8 cellular contexts compared by ENCODE assay signal in the genomic region with DNA sequence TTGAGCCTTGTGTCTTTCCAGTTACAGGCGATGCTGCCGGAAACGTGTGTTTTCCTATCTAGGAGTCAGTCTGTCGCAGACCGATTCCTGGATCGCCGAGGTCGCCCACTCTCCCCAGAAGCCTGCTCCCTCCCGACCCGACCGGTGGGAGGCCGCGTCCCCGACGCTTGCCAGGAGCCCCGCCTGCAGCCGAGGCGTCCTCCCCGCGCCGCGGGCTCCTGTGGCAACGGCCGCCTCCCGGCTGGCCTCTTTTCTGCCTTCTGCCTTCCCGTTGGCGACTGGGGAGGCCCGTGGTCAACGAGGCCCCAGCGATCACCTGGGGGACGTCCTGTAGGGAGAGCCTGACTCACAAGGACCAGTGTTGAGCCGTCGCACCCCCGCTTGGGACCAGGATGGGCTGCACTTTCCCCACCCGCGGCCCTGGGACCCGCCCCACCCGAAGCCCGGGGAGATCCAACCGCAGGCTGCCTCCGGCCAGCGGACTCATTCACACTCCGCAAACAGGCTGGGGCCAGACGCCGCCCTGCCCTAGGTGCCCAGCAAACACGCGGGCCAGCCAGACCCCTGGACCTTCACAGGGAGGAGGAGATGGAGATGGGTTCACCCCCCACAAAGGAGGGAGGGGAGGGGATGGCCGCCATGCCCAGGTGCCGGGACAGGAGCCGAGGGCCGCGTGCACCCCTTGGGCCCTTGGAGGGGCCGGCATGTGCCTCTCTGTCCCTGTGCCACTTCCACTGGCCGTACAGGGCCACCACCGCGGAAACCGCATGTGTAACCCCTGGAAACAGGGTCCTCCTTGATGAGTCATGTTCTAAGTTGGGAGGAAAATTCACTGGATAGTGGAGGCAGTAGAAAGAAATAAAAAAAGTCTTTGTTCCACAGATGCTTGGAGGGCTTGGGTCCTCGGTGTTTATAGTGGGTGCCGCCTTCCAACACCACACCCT. TPM values are rescaled to one million over a fixed set of nuclear protein-coding genes. Genes with fewer than 3 reads are reported as not detected.
A peak's percentile ranks its signal among the peaks of the same experiment; 100 is the strongest.
DNase-seq lines count a peak whose midpoint lies in the region; ATAC-seq and TF ChIP-seq lines count a peak whose summit lies in the region.

No MANE protein-coding gene starts in this region.

- DNase-seq in G401 (ENCODE audit: low spot score) (peak; percentile 44), adrenal gland (peak in 4 of 7 donors; percentile 32 to 70 (median 50)), right atrium auricular region (ENCODE audit: low spot score) (peak; percentile 83), progenitor cell of endocrine pancreas (ENCODE audit: low spot score, unreplicated experiment) (no peak), NAMALWA (ENCODE audit: low spot score) (no peak), RKO (ENCODE audit: low spot score) (no peak)

- no peaks in the 10 kb centered on the region for H3K36me3 Mint-ChIP-seq in progenitor cell of endocrine pancreas (ENCODE audit: insufficient read depth)

- no peak overlapping the region for H3K27ac Mint-ChIP-seq in progenitor cell of endocrine pancreas

- H3K9ac ChIP-seq in HUES64 (ENCODE audit: low read depth, low read length), result peak overlapping the region; percentile 58

- no peaks in the 10 kb centered on the region for H3K9me3 Mint-ChIP-seq in progenitor cell of endocrine pancreas (ENCODE audit: low read depth)

- H3K4me1 ChIP-seq in HUES64 (ENCODE audit: insufficient read depth, low read length), result peaks cover 12% of the 10 kb centered on the region; the same call in 1 of the 2 replicates
- H3K4me1 ChIP-seq in adrenal gland (replicated peaks in 1 of 2), result peaks cover 13 to 33% of the 10 kb centered on the region in 2 donors
- H3K4me1 ChIP-seq in right atrium auricular region, result peaks cover 0 to 75% of the 10 kb centered on the region in 2 donors

- H3K27me3 ChIP-seq in HUES64 (ENCODE audit: insufficient read depth, low read length) (peaks cover 51% of the 10 kb centered on the region), adrenal gland (no peaks in the 10 kb centered on the region), right atrium auricular region (no peaks in the 10 kb centered on the region)

- peak overlapping the region; percentile 59 for H3K4me3 ChIP-seq in HUES64 (ENCODE audit: low read length)
- peak overlapping the region; percentile 1 to 63 (median 36) for H3K4me3 ChIP-seq in adrenal gland
- H3K4me3 ChIP-seq in right atrium auricular region, result peak overlapping the region; percentile 48 to 54

- 3% methylated on average over 59 of the region's 59 CpGs for WGBS in HUES64
- WGBS in adrenal gland, 4 donors, result 4 to 39% (median 9%) methylated on average over 8 to 59 of the region's 59 CpGs

- peak overlapping the region; percentile 56 for H3K4me3 Mint-ChIP-seq in progenitor cell of endocrine pancreas (ENCODE audit: low read depth)

- intact Hi-C loops in adrenal gland (cut with DNase I), result loop anchor here in 1 of 2 donors (10.0 kb wide), 1 partner anchor 120 kb away; a partner anchor contains a TSS

- in situ Hi-C loops in G401 (cut with HindIII; ENCODE audit: low sequenced_read_pairs), result no loop called here

- no peak for ATAC-seq in HG03139 (IDR thresholded peaks at IDR 0.05; ENCODE audit: unreplicated experiment)

- H3K4me1 Mint-ChIP-seq in progenitor cell of endocrine pancreas (ENCODE audit: low read depth), result peaks cover 7% of the 10 kb centered on the region

- TF ChIP-seq POLR2A in adrenal gland (IDR thresholded peaks at IDR 0.05), result no peak

- TF ChIP-seq CTCF in adrenal gland (IDR thresholded peaks at IDR 0.05) (no peak), right atrium auricular region (IDR thresholded peaks at IDR 0.05) (no peak), progenitor cell of endocrine pancreas (IDR thresholded peaks at IDR 0.05; ENCODE audit: unreplicated experiment) (no peak)

- H3K9me3 ChIP-seq in HUES64 (ENCODE audit: insufficient read depth, low read depth, low read length), result no peaks in the 10 kb centered on the region
- no peaks in the 10 kb centered on the region for H3K9me3 ChIP-seq in adrenal gland (replicated peaks in 1 of 3)
- H3K9me3 ChIP-seq in right atrium auricular region, result no peaks in the 10 kb centered on the region

- H3K27ac ChIP-seq in HUES64 (ENCODE audit: low read depth, low read length), result peak overlapping the region; percentile 63; the same call in 1 of the 2 replicates
- H3K27ac ChIP-seq in adrenal gland, result peak overlapping the region in 4 of 5 donors; percentile 51 to 93 (median 85)
- peak overlapping the region; percentile 86 to 96 for H3K27ac ChIP-seq in right atrium auricular region

- no peaks in the 10 kb centered on the region for H3K36me3 ChIP-seq in HUES64 (ENCODE audit: insufficient read depth, low read length)
- no peaks in the 10 kb centered on the region for H3K36me3 ChIP-seq in adrenal gland (replicated peaks in 1 of 2)
- H3K36me3 ChIP-seq in right atrium auricular region, result no peaks in the 10 kb centered on the region

- peaks cover 41% of the 10 kb centered on the region for H3K27me3 Mint-ChIP-seq in progenitor cell of endocrine pancreas

RNA-seq across cellular contexts. Expression of a gene that starts 7.2 kb away (rescaled TPM):
- 83.0 and 85.1 TPM in 2 replicates for total RNA-seq in G401 (2014; rRNA removed; shearing (Covaris generic))
- polyA plus RNA-seq in HUES64 (2013, experiment 1 of 2), result 98.9 TPM
- 95.3 TPM for polyA plus RNA-seq in HUES64 (2013, experiment 2 of 2)
- total RNA-seq in adrenal gland (100 to 1,000 TPM in 7 of 8 donors, 10 to 100 TPM in 1; 70.4 to 362 (median 151) TPM), right atrium auricular region (100 to 1,000 TPM; 201 to 278 TPM), progenitor cell of endocrine pancreas (135 and 137 TPM in 2 replicates)
- polyA plus RNA-seq in adrenal gland, result 100 to 1,000 TPM in 2 of 3 donors, 10 to 100 TPM in 1; 22.3 to 490 (median 341) TPM

Comparison
In these comparisons a context has a peak if more than half of its experiments do, and no peak if none do; other contexts are left out.
1. DNase-seq: peak in G401 (single experiment), adrenal gland (4 of 7) and right atrium auricular region (single experiment); none in progenitor cell of endocrine pancreas (single experiment), NAMALWA (single experiment) and RKO (single experiment).
2. Peak in every context shown above with its lines, with median percentiles within 50 percentile points of each other: H3K27ac ChIP-seq and H3K4me3 ChIP-seq.